Comparison of ENCODE assay signal across 8 cellular contexts in genomic region chr16:67279296-67280089, GRCh38. TPM values are rescaled to one million over a fixed set of nuclear protein-coding genes. Genes with fewer than 3 reads are reported as not detected.
DNase-seq lines count a peak whose midpoint lies in the region; ATAC-seq and TF ChIP-seq lines count a peak whose summit lies in the region.

A gene with protein sequence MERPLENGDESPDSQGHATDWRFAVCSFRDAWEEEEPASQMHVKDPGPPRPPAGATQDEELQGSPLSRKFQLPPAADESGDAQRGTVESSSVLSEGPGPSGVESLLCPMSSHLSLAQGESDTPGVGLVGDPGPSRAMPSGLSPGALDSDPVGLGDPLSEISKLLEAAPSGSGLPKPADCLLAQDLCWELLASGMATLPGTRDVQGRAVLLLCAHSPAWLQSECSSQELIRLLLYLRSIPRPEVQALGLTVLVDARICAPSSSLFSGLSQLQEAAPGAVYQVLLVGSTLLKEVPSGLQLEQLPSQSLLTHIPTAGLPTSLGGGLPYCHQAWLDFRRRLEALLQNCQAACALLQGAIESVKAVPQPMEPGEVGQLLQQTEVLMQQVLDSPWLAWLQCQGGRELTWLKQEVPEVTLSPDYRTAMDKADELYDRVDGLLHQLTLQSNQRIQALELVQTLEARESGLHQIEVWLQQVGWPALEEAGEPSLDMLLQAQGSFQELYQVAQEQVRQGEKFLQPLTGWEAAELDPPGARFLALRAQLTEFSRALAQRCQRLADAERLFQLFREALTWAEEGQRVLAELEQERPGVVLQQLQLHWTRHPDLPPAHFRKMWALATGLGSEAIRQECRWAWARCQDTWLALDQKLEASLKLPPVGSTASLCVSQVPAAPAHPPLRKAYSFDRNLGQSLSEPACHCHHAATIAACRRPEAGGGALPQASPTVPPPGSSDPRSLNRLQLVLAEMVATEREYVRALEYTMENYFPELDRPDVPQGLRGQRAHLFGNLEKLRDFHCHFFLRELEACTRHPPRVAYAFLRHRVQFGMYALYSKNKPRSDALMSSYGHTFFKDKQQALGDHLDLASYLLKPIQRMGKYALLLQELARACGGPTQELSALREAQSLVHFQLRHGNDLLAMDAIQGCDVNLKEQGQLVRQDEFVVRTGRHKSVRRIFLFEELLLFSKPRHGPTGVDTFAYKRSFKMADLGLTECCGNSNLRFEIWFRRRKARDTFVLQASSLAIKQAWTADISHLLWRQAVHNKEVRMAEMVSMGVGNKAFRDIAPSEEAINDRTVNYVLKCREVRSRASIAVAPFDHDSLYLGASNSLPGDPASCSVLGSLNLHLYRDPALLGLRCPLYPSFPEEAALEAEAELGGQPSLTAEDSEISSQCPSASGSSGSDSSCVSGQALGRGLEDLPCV (plus strand): TSS chr16:67279532. CDS start chr16:67280045, 513 bp downstream.

- H3K4me1 Mint-ChIP-seq in stimulated activated effector memory CD8-positive, alpha-beta T cell treated with anti-CD3 and anti-CD28 coated beads, Interleukin-12 subunit alpha, Interleukin-12 subunit beta, amount 100 ng/mL, for 72 hours, result peaks cover 19% of the 10 kb centered on the region

- peak within 1 kb of the TSS; percentile 15 to 56 for H3K27ac ChIP-seq in esophagus (ENCODE audit: low read depth in 2 of 2, low read length in 1 of 2)
- peak within 1 kb of the TSS; percentile 45 for H3K27ac ChIP-seq in muscle layer of duodenum (ENCODE audit: low read length)

- H3K9me3 Mint-ChIP-seq in stimulated activated effector memory CD8-positive, alpha-beta T cell treated with anti-CD3 and anti-CD28 coated beads, Interleukin-12 subunit alpha, Interleukin-12 subunit beta, amount 100 ng/mL, for 72 hours, result no peaks in the 10 kb centered on the region

- DNase-seq in BE2C (peak; percentile 74), NT2/D1 (ENCODE audit: low read depth, low spot score) (peak; percentile 63)
- peak; percentile 92 for DNase-seq in activated CD8-positive, alpha-beta memory T cell treated with anti-CD3 and anti-CD28 coated beads, Interleukin-2, amount 50 U/mL, for 48 hours
- DNase-seq in stimulated activated effector memory CD8-positive, alpha-beta T cell treated with anti-CD3 and anti-CD28 coated beads, Interleukin-12 subunit alpha, Interleukin-12 subunit beta, amount 100 ng/mL, for 72 hours (ENCODE audit: low spot score in 2 of 2), result peak in 1 of 2 donors; percentile 76

- H3K9me3 ChIP-seq in BE2C (no peaks in the 10 kb centered on the region), NT2/D1 (ENCODE audit: insufficient read depth, low read length) (no peaks in the 10 kb centered on the region), esophagus (ENCODE audit: control insufficient read depth in 2 of 2, insufficient read depth in 1 of 2, low read depth in 1 of 2, low read length in 1 of 2) (no peaks in the 10 kb centered on the region), muscle layer of duodenum (ENCODE audit: control insufficient read depth in 1 of 2, low read length in 2 of 2) (no peaks in the 10 kb centered on the region)

- H3K27me3 ChIP-seq in BE2C (no peaks in the 10 kb centered on the region), NT2/D1 (ENCODE audit: insufficient read depth, insufficient read length) (peaks cover 8% of the 10 kb centered on the region), esophagus (ENCODE audit: control insufficient read depth in 1 of 2, insufficient read depth in 2 of 2, low read length in 2 of 2) (no peaks in the 10 kb centered on the region), muscle layer of duodenum (ENCODE audit: low read depth, low read length) (no peaks in the 10 kb centered on the region)

- peak within 1 kb of the TSS; percentile 95 for H3K9ac ChIP-seq in NT2/D1 (ENCODE audit: insufficient read length, low read depth)

- TF ChIP-seq CTCF in BE2C (IDR thresholded peaks at IDR 0.05; ENCODE audit: low read depth, low read length), result peak; percentile 40

- WGBS in esophagus, 2 donors, result 24 to 29% methylated on average over 70 to 83 of the region's 83 CpGs

- no peaks in the 10 kb centered on the region for H3K4me1 ChIP-seq in BE2C
- H3K4me1 ChIP-seq in NT2/D1 (ENCODE audit: insufficient read depth, insufficient read length), result peaks cover 26% of the 10 kb centered on the region
- H3K4me1 ChIP-seq in esophagus (ENCODE audit: control insufficient read depth in 2 of 2, insufficient read depth in 2 of 2, low read length in 1 of 2), result peaks cover 5 to 6% of the 10 kb centered on the region in 2 donors
- peaks cover 4 to 11% of the 10 kb centered on the region in 2 donors for H3K4me1 ChIP-seq in muscle layer of duodenum (ENCODE audit: control insufficient read depth in 1 of 2, insufficient read depth in 2 of 2, low read length in 2 of 2)

- peaks cover 28% of the 10 kb centered on the region for H3K36me3 Mint-ChIP-seq in stimulated activated effector memory CD8-positive, alpha-beta T cell treated with anti-CD3 and anti-CD28 coated beads, Interleukin-12 subunit alpha, Interleukin-12 subunit beta, amount 100 ng/mL, for 72 hours

- ATAC-seq in GM19043 (IDR thresholded peaks at IDR 0.05; ENCODE audit: low read depth, unreplicated experiment) (peak; percentile 68), HG03521 (IDR thresholded peaks at IDR 0.05; ENCODE audit: unreplicated experiment) (peak; percentile 88)
- peak; percentile 93 for ATAC-seq in stimulated activated effector memory CD8-positive, alpha-beta T cell treated with anti-CD3 and anti-CD28 coated beads, Interleukin-12 subunit alpha, Interleukin-12 subunit beta, amount 100 ng/mL, for 72 hours

- H3K36me3 ChIP-seq in BE2C, result no peaks in the 10 kb centered on the region; the same call in 1 of the 2 replicates
- peaks cover 27% of the 10 kb centered on the region for H3K36me3 ChIP-seq in NT2/D1 (ENCODE audit: insufficient read depth, insufficient read length, low read length)
- H3K36me3 ChIP-seq in esophagus (ENCODE audit: control insufficient read depth in 2 of 2, insufficient read depth in 2 of 2, low read length in 1 of 2), result peaks cover 0 to 10% of the 10 kb centered on the region in 2 donors
- H3K36me3 ChIP-seq in muscle layer of duodenum (ENCODE audit: control insufficient read depth in 1 of 2, insufficient read depth in 2 of 2, low read length in 2 of 2), result peaks cover 0 to 9% of the 10 kb centered on the region in 2 donors

- H3K27ac Mint-ChIP-seq in stimulated activated effector memory CD8-positive, alpha-beta T cell treated with anti-CD3 and anti-CD28 coated beads, Interleukin-12 subunit alpha, Interleukin-12 subunit beta, amount 100 ng/mL, for 72 hours, result peak within 1 kb of the TSS; percentile 91

- H3K4me3 ChIP-seq in BE2C (ENCODE audit: low read depth, low read length) (peak within 1 kb of the TSS; percentile 59), NT2/D1 (ENCODE audit: insufficient read length, low read depth) (peak within 1 kb of the TSS; percentile 85), esophagus (ENCODE audit: low read depth in 1 of 2, low read length in 2 of 2) (peak within 1 kb of the TSS; percentile 44 to 58), muscle layer of duodenum (ENCODE audit: low read depth in 1 of 2, low read length in 2 of 2) (peak within 1 kb of the TSS; percentile 59 to 60)

- H3K4me3 Mint-ChIP-seq in stimulated activated effector memory CD8-positive, alpha-beta T cell treated with anti-CD3 and anti-CD28 coated beads, Interleukin-12 subunit alpha, Interleukin-12 subunit beta, amount 100 ng/mL, for 72 hours, result peak within 1 kb of the TSS; percentile 83

RNA-seq across cellular contexts. Expression of the gene that starts here (rescaled TPM):
- polyA plus RNA-seq in BE2C (2012; ENCODE audit: insufficient read depth, insufficient read length, low read depth), result 8.8 TPM
- polyA plus RNA-seq in esophagus, result 10 to 100 TPM in 1 of 2 donors, 1 to 10 TPM in 1; 8.9 to 13.3 TPM
